In genomic region chr7:33062023-33062781, GRCh38 we compare ENCODE assay signal across 8 cellular contexts. TPM values are rescaled to one million over a fixed set of nuclear protein-coding genes. Genes with fewer than 3 reads are reported as not detected.
DNase-seq lines count a peak whose midpoint lies in the region; ATAC-seq lines count a peak whose summit lies in the region.

TSS of gene NT5C3A (minus strand) at chr7:33062776. CDS start at chr7:33062705, 71 bp downstream.

- no peaks in the 10 kb centered on the region for H3K36me3 ChIP-seq in muscle layer of colon (ENCODE audit: insufficient read depth, low read length)

- ATAC-seq in HG02588 (IDR thresholded peaks at IDR 0.05; ENCODE audit: unreplicated experiment) (peak; percentile 41), esophagus mucosa (peak; percentile 11)

- peak within 1 kb of the TSS; percentile 79 for H3K27ac ChIP-seq in muscle layer of colon (ENCODE audit: low read depth, low read length)
- peak within 1 kb of the TSS; percentile 96 for H3K27ac ChIP-seq in substantia nigra (ENCODE audit: low read depth, low read length, poor library complexity, severe bottlenecking)

- H3K9me3 ChIP-seq in muscle layer of colon (ENCODE audit: low read length): no peaks in the 10 kb centered on the region

- peaks cover 25% of the 10 kb centered on the region for H3K4me1 ChIP-seq in muscle layer of colon (ENCODE audit: insufficient read depth, low read length)

- peak within 1 kb of the TSS; percentile 90 for H3K9ac ChIP-seq in muscle layer of colon (ENCODE audit: low read length)

- no peaks in the 10 kb centered on the region for H3K27me3 ChIP-seq in muscle layer of colon (ENCODE audit: control insufficient read depth in 1 of 2, insufficient read depth in 2 of 2, low read length in 2 of 2)

- DNase-seq in SHP77 (lab: John Stamatoyannopoulos, UW) (peak; percentile 12 to 57), SHP77 treated with DMSO at 0.1 percent for 48 hours (lab: John Stamatoyannopoulos, UW) (no peak), NCI-H1092 (lab: John Stamatoyannopoulos, UW) (peak; percentile 66), substantia nigra (lab: John Stamatoyannopoulos, UW) (peak in 19 of 49 donors; percentile 28 to 83 (median 53))
- DNase-seq in activated CD4-positive, alpha-beta T cell treated with anti-CD3 and anti-CD28 coated beads, Interleukin-2, amount 50 U/mL, for 1 hour: peak; percentile 22

- peak within 1 kb of the TSS; percentile 58 to 95 for H3K4me3 ChIP-seq in muscle layer of colon (ENCODE audit: low read depth in 1 of 2, low read length in 2 of 2)

RNA-seq across cellular contexts. Expression of gene NT5C3A, which starts in this region (rescaled TPM):
- 13.7 TPM for total RNA-seq in esophagus mucosa
